8 cellular contexts compared by ENCODE assay signal in genomic region chr20:53934421-53935352, GRCh38.
DNase-seq lines count a peak whose midpoint lies in the region; ATAC-seq and TF ChIP-seq lines count a peak whose summit lies in the region.

No MANE protein-coding gene starts in this region.

- no peaks in the 10 kb centered on the region for H4K20me1 ChIP-seq in OCI-LY3 (ENCODE audit: insufficient read depth, low read length)

- H3K9me3 Mint-ChIP-seq in glutamatergic neuron (ENCODE audit: unreplicated experiment) = peaks cover 2% of the 10 kb centered on the region

- no peak overlapping the region for H3K27ac ChIP-seq in OCI-LY3 (ENCODE audit: low read length)
- H3K27ac ChIP-seq in muscle layer of duodenum (ENCODE audit: low read length) = peak overlapping the region; percentile 47

- no peak overlapping the region for H3K4me3 Mint-ChIP-seq in glutamatergic neuron (ENCODE audit: unreplicated experiment)

- H3K9ac ChIP-seq in OCI-LY3 (ENCODE audit: low read length) = peak overlapping the region; percentile 4; the same call in 1 of the 2 replicates

- H3K9me3 ChIP-seq in OCI-LY3 (ENCODE audit: insufficient read depth, low read length) (no peaks in the 10 kb centered on the region), muscle layer of duodenum (ENCODE audit: control insufficient read depth in 1 of 2, low read length in 2 of 2) (no peaks in the 10 kb centered on the region)

- H3K4me1 ChIP-seq in OCI-LY3 (ENCODE audit: low read length) (peaks cover 36% of the 10 kb centered on the region), muscle layer of duodenum (ENCODE audit: control insufficient read depth in 1 of 2, insufficient read depth in 2 of 2, low read length in 2 of 2) (peaks cover 5 to 8% of the 10 kb centered on the region in 2 donors)

- H3K36me3 ChIP-seq in OCI-LY3 (replicated peaks; ENCODE audit: low read depth, low read length) (no peaks in the 10 kb centered on the region), muscle layer of duodenum (ENCODE audit: control insufficient read depth in 1 of 2, insufficient read depth in 2 of 2, low read length in 2 of 2) (no peaks in the 10 kb centered on the region)

- H3K27ac Mint-ChIP-seq in glutamatergic neuron (ENCODE audit: unreplicated experiment) = no peak overlapping the region

- 0 out of 2 replicates have a peak, but pooled peaks have one; percentile 6 for TF ChIP-seq CTCF in OCI-LY3 (IDR thresholded peaks at IDR 0.05; ENCODE audit: low read depth, low read length)
- no peak for TF ChIP-seq CTCF in choroid plexus epithelial cell (conservative IDR thresholded peaks at IDR 0.05; ENCODE audit: low read depth, low read length)
- TF ChIP-seq CTCF in glutamatergic neuron (IDR thresholded peaks at IDR 0.05; ENCODE audit: partially characterized antibody, unreplicated experiment) = no peak

- H3K4me2 ChIP-seq in OCI-LY3 (ENCODE audit: low read length) = peak overlapping the region; percentile 34

- DNase-seq in EH (ENCODE audit: low read depth) (peak; percentile 90), choroid plexus epithelial cell (ENCODE audit: low read depth) (peak; percentile 91), HuH-7 (ENCODE audit: low spot score) (no peak), NCI-H345 treated with DMSO at 0.1 percent for 48 hours (lab: John Stamatoyannopoulos, UW; ENCODE audit: unreplicated experiment) (no peak), glutamatergic neuron (no peak)

- peaks cover 2% of the 10 kb centered on the region for H3K27me3 Mint-ChIP-seq in glutamatergic neuron (ENCODE audit: unreplicated experiment)

- no peaks in the 10 kb centered on the region for H3K36me3 Mint-ChIP-seq in glutamatergic neuron (ENCODE audit: unreplicated experiment)

- ATAC-seq in GM21825 (IDR thresholded peaks at IDR 0.05; ENCODE audit: unreplicated experiment) = peak; percentile 42

- H3K79me2 ChIP-seq in OCI-LY3 (ENCODE audit: low read length) = no peaks in the 10 kb centered on the region

- no peaks in the 10 kb centered on the region for H3K4me1 Mint-ChIP-seq in glutamatergic neuron (ENCODE audit: low read depth, unreplicated experiment)

- H3K27me3 ChIP-seq in OCI-LY3 (ENCODE audit: low read depth, low read length) (peaks cover 31% of the 10 kb centered on the region), muscle layer of duodenum (ENCODE audit: low read depth, low read length) (no peaks in the 10 kb centered on the region)

- H3K4me3 ChIP-seq in OCI-LY3 (ENCODE audit: low read length) (no peak overlapping the region), choroid plexus epithelial cell (ENCODE audit: low read depth, low read length) (no peak overlapping the region), muscle layer of duodenum (ENCODE audit: low read depth in 1 of 2, low read length in 2 of 2) (no peak overlapping the region)

- H2AFZ ChIP-seq in OCI-LY3 (ENCODE audit: low read depth, low read length) = peak overlapping the region; percentile 24

Comparison
In these comparisons a context has a peak if more than half of its experiments do, and no peak if none do; other contexts are left out.
1. DNase-seq: peak in EH (single experiment) and choroid plexus epithelial cell (single experiment); none in HuH-7 (single experiment), NCI-H345 treated with DMSO at 0.1 percent for 48 hours (single experiment) and glutamatergic neuron (single experiment).